8 cellular contexts compared by ENCODE assay signal in the genomic region with DNA sequence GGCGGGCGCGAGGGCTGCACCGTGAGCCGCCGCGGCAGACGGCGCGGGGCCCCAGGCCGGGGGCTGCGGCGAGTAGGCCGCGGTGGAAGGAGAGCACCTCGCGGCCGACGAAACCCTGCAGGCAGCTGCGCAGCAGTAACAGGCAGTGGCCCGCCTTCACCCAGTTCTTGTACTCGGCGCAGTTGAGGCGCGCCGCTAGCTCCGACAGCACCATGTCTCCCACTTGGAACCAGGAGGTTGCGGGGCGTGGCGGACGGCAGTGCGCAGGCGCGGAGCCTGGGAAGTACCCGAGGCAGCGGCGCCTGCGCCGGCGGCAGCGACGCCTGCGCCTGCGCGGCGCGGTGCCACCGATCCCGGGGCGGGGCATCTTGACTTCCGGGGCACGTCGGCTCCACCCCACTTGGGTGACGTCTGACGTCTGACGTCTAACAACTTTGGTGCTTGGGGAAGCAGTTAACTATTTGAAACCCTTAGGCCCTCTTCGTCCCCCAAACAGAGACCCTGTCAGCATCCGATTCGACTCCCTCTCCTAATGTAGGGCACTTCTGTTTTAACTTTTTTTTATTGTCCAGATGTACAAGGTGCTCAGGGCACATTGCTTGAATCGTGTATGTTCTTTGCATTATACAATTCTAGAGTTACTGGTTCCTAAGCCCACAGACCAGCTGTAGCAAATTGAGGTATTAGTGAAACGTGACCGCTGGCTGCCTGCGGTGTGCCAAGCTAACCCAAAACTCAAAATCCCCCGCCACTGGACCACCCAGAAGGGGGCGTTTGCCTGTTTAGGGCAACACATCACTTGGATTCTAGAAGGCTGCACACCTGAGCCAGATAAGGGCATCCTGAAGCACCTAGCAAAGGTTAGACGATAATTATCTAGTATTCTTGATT. TPM values are rescaled to one million over a fixed set of nuclear protein-coding genes. Genes with fewer than 3 reads are reported as not detected.
DNase-seq lines count a peak whose midpoint lies in the region; ATAC-seq, FAIRE-seq and TF ChIP-seq lines count a peak whose summit lies in the region.

A gene with protein sequence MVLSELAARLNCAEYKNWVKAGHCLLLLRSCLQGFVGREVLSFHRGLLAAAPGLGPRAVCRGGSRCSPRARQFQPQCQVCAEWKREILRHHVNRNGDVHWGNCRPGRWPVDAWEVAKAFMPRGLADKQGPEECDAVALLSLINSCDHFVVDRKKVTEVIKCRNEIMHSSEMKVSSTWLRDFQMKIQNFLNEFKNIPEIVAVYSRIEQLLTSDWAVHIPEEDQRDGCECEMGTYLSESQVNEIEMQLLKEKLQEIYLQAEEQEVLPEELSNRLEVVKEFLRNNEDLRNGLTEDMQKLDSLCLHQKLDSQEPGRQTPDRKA (minus strand): TSS at position 255 of the 891 bp plus-strand sequence. CDS start 41 bp downstream, at position 214.

- H3K36me3 ChIP-seq in cardiac muscle cell: no peaks in the 10 kb centered on the region

- H3K27me3 ChIP-seq in cardiac muscle cell: no peaks in the 10 kb centered on the region

- H3K9me3 ChIP-seq in cardiac muscle cell (ENCODE audit: low read depth): no peaks in the 10 kb centered on the region

- intact Hi-C loops in posterior cingulate gyrus (cut with DNase I): loop anchor here (10.0 kb wide), 2 partner anchors 103 to 437 kb away; a partner anchor contains a TSS

- peaks cover 13% of the 10 kb centered on the region for H3K36me3 Mint-ChIP-seq in activated naive CD8-positive, alpha-beta T cell treated with anti-CD3 and anti-CD28 coated beads, Interleukin-2, amount 50 U/mL, for 24 hours (ENCODE audit: low read depth)
- peaks cover 4% of the 10 kb centered on the region for H3K36me3 Mint-ChIP-seq in type B pancreatic cell

- peak; percentile 84 for ATAC-seq in HG02798 (IDR thresholded peaks at IDR 0.05; ENCODE audit: poor library complexity, unreplicated experiment)
- ATAC-seq in activated naive CD8-positive, alpha-beta T cell treated with anti-CD3 and anti-CD28 coated beads, Interleukin-2, amount 50 U/mL, for 24 hours: peak; percentile 77

- no peaks in the 10 kb centered on the region for H3K27me3 Mint-ChIP-seq in activated naive CD8-positive, alpha-beta T cell treated with anti-CD3 and anti-CD28 coated beads, Interleukin-2, amount 50 U/mL, for 24 hours
- H3K27me3 Mint-ChIP-seq in type B pancreatic cell: no peaks in the 10 kb centered on the region

- TF ChIP-seq POLR2A in GM12891 (IDR thresholded peaks at IDR 0.05; ENCODE audit: low read depth, low read length): peak; percentile 56; the same call in 1 of the 2 replicates

- peak; percentile 52 for DNase-seq in GM12891 (ENCODE audit: insufficient read length, low spot score)
- peak; percentile 73 for DNase-seq in NCI-H1436 (lab: John Stamatoyannopoulos, UW)
- peak; percentile 84 for DNase-seq in SW480 (ENCODE audit: low spot score)
- peak; percentile 91 for DNase-seq in activated naive CD8-positive, alpha-beta T cell treated with anti-CD3 and anti-CD28 coated beads, Interleukin-2, amount 50 U/mL, for 24 hours
- peak; percentile 90 to 91 for DNase-seq in cardiac muscle cell (ENCODE audit: low read depth in 1 of 2, low spot score in 1 of 2)
- DNase-seq in posterior cingulate gyrus: peak; percentile 76 to 98 (median 82)
- DNase-seq in type B pancreatic cell (ENCODE audit: extremely low spot score, unreplicated experiment): peak; percentile 89

- peaks cover 28% of the 10 kb centered on the region for H3K4me1 Mint-ChIP-seq in activated naive CD8-positive, alpha-beta T cell treated with anti-CD3 and anti-CD28 coated beads, Interleukin-2, amount 50 U/mL, for 24 hours
- peaks cover 16% of the 10 kb centered on the region for H3K4me1 Mint-ChIP-seq in type B pancreatic cell (ENCODE audit: unreplicated experiment)

- H3K4me3 Mint-ChIP-seq in activated naive CD8-positive, alpha-beta T cell treated with anti-CD3 and anti-CD28 coated beads, Interleukin-2, amount 50 U/mL, for 24 hours: peak within 1 kb of the TSS; percentile 96
- peak within 1 kb of the TSS; percentile 95 for H3K4me3 Mint-ChIP-seq in type B pancreatic cell

- no peak for TF ChIP-seq CTCF in cardiac muscle cell (IDR thresholded peaks at IDR 0.05; ENCODE audit: low read depth, low read length)
- TF ChIP-seq CTCF in type B pancreatic cell (conservative IDR thresholded peaks at IDR 0.05): no peak

- H3K9me3 Mint-ChIP-seq in activated naive CD8-positive, alpha-beta T cell treated with anti-CD3 and anti-CD28 coated beads, Interleukin-2, amount 50 U/mL, for 24 hours: no peaks in the 10 kb centered on the region
- no peaks in the 10 kb centered on the region for H3K9me3 Mint-ChIP-seq in type B pancreatic cell

- no peaks in the 10 kb centered on the region for H3K4me1 ChIP-seq in cardiac muscle cell (ENCODE audit: low read depth)

- peak within 1 kb of the TSS; percentile 96 for H3K27ac Mint-ChIP-seq in activated naive CD8-positive, alpha-beta T cell treated with anti-CD3 and anti-CD28 coated beads, Interleukin-2, amount 50 U/mL, for 24 hours
- peak within 1 kb of the TSS; percentile 96 for H3K27ac Mint-ChIP-seq in type B pancreatic cell

- peak; percentile 95 for FAIRE-seq in GM12891 (lab: Jason Lieb, UNC)

- H3K27ac ChIP-seq in cardiac muscle cell: peak within 1 kb of the TSS; percentile 83

- H3K4me3 ChIP-seq in cardiac muscle cell: peak within 1 kb of the TSS; percentile 50

TF ChIP-seq in GM12891, 5 proteins besides CTCF, POLR2A, EP300 and RAD21:
- TF ChIP-seq SPI1 (IDR thresholded peaks at IDR 0.05; ENCODE audit: low read depth, low read length): no peak
- TF ChIP-seq PAX5 (IDR thresholded peaks at IDR 0.05; ENCODE audit: insufficient read depth, low read length, severe bottlenecking): no peak
- peak; percentile 51; the same call in 1 of the 2 replicates for TF ChIP-seq POLR2AphosphoS5 (IDR thresholded peaks at IDR 0.05; ENCODE audit: low read depth, low read length)

RNA-seq across cellular contexts. Expression of the gene that starts here (rescaled TPM):
- polyA plus RNA-seq in GM12891 (2012; ENCODE audit: low read depth, missing spikeins): 9.2 TPM
- 9.0 and 12.2 TPM in 2 replicates for total RNA-seq in cardiac muscle cell
- 4.8 and 9.7 TPM in 2 replicates for polyA plus RNA-seq in cardiac muscle cell
- 8.1 and 8.8 TPM in 2 replicates for total RNA-seq in type B pancreatic cell (ENCODE audit: low replicate concordance)

Comparison
In these comparisons a context has a peak if more than half of its experiments do, and no peak if none do; other contexts are left out.
1. Peak in every context shown above with its lines: DNase-seq, ATAC-seq, H3K4me3 ChIP-seq and H3K27ac ChIP-seq.